8 cellular contexts compared by ENCODE assay signal in genomic region chr20:34110025-34111013, GRCh38. TPM values are rescaled to one million over a fixed set of nuclear protein-coding genes. Genes with fewer than 3 reads are reported as not detected.
A peak's percentile ranks its signal among the peaks of the same experiment; 100 is the strongest.
DNase-seq lines count a peak whose midpoint lies in the region; ATAC-seq and TF ChIP-seq lines count a peak whose summit lies in the region.

No MANE protein-coding gene starts in this region.

- peak overlapping the region; percentile 80 for H3K27ac Mint-ChIP-seq in T-helper 2 cell treated with Interferon-gamma antibody and Interleukin-4, amounts not matched to agents 5 μg/mL and 100 μg/mL, for 36 hours

- no peak overlapping the region for H3K27ac ChIP-seq in substantia nigra (ENCODE audit: low read depth, low read length, poor library complexity, severe bottlenecking)

- in situ Hi-C loops in HAP-1 (cut with MboI; ENCODE audit: low sequenced_read_pairs) = no loop called here

- H3K4me3 Mint-ChIP-seq in T-helper 2 cell treated with Interferon-gamma antibody and Interleukin-4, amounts not matched to agents 5 μg/mL and 100 μg/mL, for 36 hours = peak overlapping the region; percentile 98

- no peaks in the 10 kb centered on the region for H3K27me3 Mint-ChIP-seq in T-helper 2 cell treated with Interferon-gamma antibody and Interleukin-4, amounts not matched to agents 5 μg/mL and 100 μg/mL, for 36 hours (ENCODE audit: low read depth)

- H3K4me3 ChIP-seq in HAP-1 (peak overlapping the region; percentile 99), foreskin fibroblast (ENCODE audit: low read depth in 1 of 2, low read length in 2 of 2) (peak overlapping the region; percentile 81 to 99), skeletal muscle satellite cell (ENCODE audit: low read length) (peak overlapping the region; percentile 96)

- no peaks in the 10 kb centered on the region for H3K9me3 ChIP-seq in HAP-1
- H3K9me3 ChIP-seq in skeletal muscle satellite cell (replicated peaks; ENCODE audit: low read length) = no peaks in the 10 kb centered on the region

- H3K4me2 ChIP-seq in skeletal muscle satellite cell (ENCODE audit: low read length) = peak overlapping the region; percentile 84

- ATAC-seq in HG03159 (IDR thresholded peaks at IDR 0.05; ENCODE audit: unreplicated experiment) = no peak

- H3K27me3 ChIP-seq in HAP-1 (ENCODE audit: low read depth) (no peaks in the 10 kb centered on the region), skeletal muscle satellite cell (ENCODE audit: control insufficient read depth, insufficient read depth, low read length) (no peaks in the 10 kb centered on the region)

- H3K9ac ChIP-seq in skeletal muscle satellite cell (ENCODE audit: low read depth, low read length) = peak overlapping the region; percentile 99

- H3K36me3 Mint-ChIP-seq in T-helper 2 cell treated with Interferon-gamma antibody and Interleukin-4, amounts not matched to agents 5 μg/mL and 100 μg/mL, for 36 hours (ENCODE audit: low read depth) = peaks cover 44% of the 10 kb centered on the region

- no peak for TF ChIP-seq CTCF in foreskin fibroblast (IDR thresholded peaks at IDR 0.05; ENCODE audit: low read depth, low read length)

- H3K4me1 Mint-ChIP-seq in T-helper 2 cell treated with Interferon-gamma antibody and Interleukin-4, amounts not matched to agents 5 μg/mL and 100 μg/mL, for 36 hours (ENCODE audit: low read depth) = peaks cover 42% of the 10 kb centered on the region

- H3K4me1 ChIP-seq in HAP-1 (peaks cover 17% of the 10 kb centered on the region), skeletal muscle satellite cell (ENCODE audit: control insufficient read depth, insufficient read depth, low read length) (peaks cover 25% of the 10 kb centered on the region)

- DNase-seq in HAP-1 (ENCODE audit: low spot score in 2 of 2) = peak in 1 of 2 experiments; percentile 6
- peak; percentile 11 for DNase-seq in T-helper 2 cell treated with Interferon-gamma antibody and Interleukin-4, amounts not matched to agents 5 μg/mL and 100 μg/mL, for 36 hours (ENCODE audit: low spot score)
- peak in 1 of 2 donors; percentile 23 for DNase-seq in foreskin fibroblast
- no peak for DNase-seq in NCI-H748 (lab: John Stamatoyannopoulos, UW; ENCODE audit: unreplicated experiment)
- DNase-seq in substantia nigra (lab: John Stamatoyannopoulos, UW) = no peak
- no peak for DNase-seq in SW 1271 (lab: John Stamatoyannopoulos, UW)

- no peaks in the 10 kb centered on the region for H3K9me3 Mint-ChIP-seq in T-helper 2 cell treated with Interferon-gamma antibody and Interleukin-4, amounts not matched to agents 5 μg/mL and 100 μg/mL, for 36 hours

- peaks cover 49% of the 10 kb centered on the region for H3K36me3 ChIP-seq in HAP-1 (replicated peaks)
- peaks cover 23% of the 10 kb centered on the region for H3K36me3 ChIP-seq in skeletal muscle satellite cell (ENCODE audit: insufficient read depth, low read length)

RNA-seq across cellular contexts. Expression of gene EIF2S2, which starts 1.7 kb away (rescaled TPM):
- total RNA-seq in skeletal muscle satellite cell (2012; rRNA removed) = 91.5 and 119 TPM in 2 replicates
